ENCODE assay signal across 11 cellular contexts in genomic region chr3:172135766-172136729, GRCh38.
DNase-seq lines count a peak whose midpoint lies in the region; ATAC-seq, FAIRE-seq and TF ChIP-seq lines count a peak whose summit lies in the region.
"Had no signal": no experiment of that assay in that cellular context is flagged by ENCODE, and none has a peak within 500 bp of the region (broad histone marks: within the 10 kb centered on the region; RNA-seq: fewer than 3 reads in every experiment).

No MANE protein-coding gene starts in this region.

- peaks cover 36% of the 10 kb centered on the region for H3K79me2 ChIP-seq in GM12878 (ENCODE audit: control insufficient read depth, insufficient read depth, low read length)
- H3K79me2 ChIP-seq in HepG2 (ENCODE audit: insufficient read depth, low read length): peaks cover 89% of the 10 kb centered on the region

- H3K4me1 ChIP-seq in left ventricle myocardium inferior (peaks cover 89% of the 10 kb centered on the region), GM12878 (ENCODE audit: control insufficient read depth, insufficient read depth, low read length) (peaks cover 75% of the 10 kb centered on the region), HepG2 (ENCODE audit: insufficient read depth, low read length) (peaks cover 99% of the 10 kb centered on the region), vagina (peaks cover 72% of the 10 kb centered on the region)

- BruUV-seq in GM12878 (replicated peaks; lab: Mats Ljungman, UMichigan) (TSS peak; percentile 14), HepG2 (replicated peaks; lab: Mats Ljungman, UMichigan) (no TSS peak)

- H4K20me1 ChIP-seq in GM12878 (ENCODE audit: control insufficient read depth, insufficient read depth) (no peaks in the 10 kb centered on the region), HepG2 (ENCODE audit: insufficient read depth, low read length) (peaks cover 66% of the 10 kb centered on the region)

- H3K9ac ChIP-seq in GM12878 (ENCODE audit: control insufficient read depth, insufficient read depth, low read length) (no peak overlapping the region), HepG2 (ENCODE audit: insufficient read depth, low read depth, low read length) (no peak overlapping the region; the same call in 1 of the 2 replicates)

- no peaks in the 10 kb centered on the region for H3K27me3 ChIP-seq in left ventricle myocardium inferior (ENCODE audit: low read depth)
- no peaks in the 10 kb centered on the region for H3K27me3 ChIP-seq in GM12878 (replicated peaks in 1 of 2; ENCODE audit: control insufficient read depth in 2 of 2, insufficient read depth in 2 of 2, low read length in 1 of 2)
- no peaks in the 10 kb centered on the region for H3K27me3 ChIP-seq in HepG2 (ENCODE audit: control insufficient read depth in 1 of 2, insufficient read depth in 2 of 2, low read length in 2 of 2)
- H3K27me3 ChIP-seq in vagina: no peaks in the 10 kb centered on the region

- no peak for TF ChIP-seq POLR2A in GM12878 (IDR thresholded peaks at IDR 0.05; ENCODE audit: low read depth, low read length)
- no peak; a peak in 1 of 4 replicates for TF ChIP-seq POLR2A in HepG2 (IDR thresholded peaks at IDR 0.05; ENCODE audit: insufficient read depth in 1 of 2, low read depth in 2 of 2, low read length in 2 of 2)
- no peak for TF ChIP-seq POLR2A in vagina (IDR thresholded peaks at IDR 0.05)

- CTCF ChIA-PET in GM12878 (lab: Yijun Ruan, JAX) (interaction anchor here (0.6 to 2.7 kb wide), 5 partner anchors 10 to 465 kb away, joined by 3 to 9 read pairs (median 4); no protein-coding TSS in a partner anchor), HepG2 (lab: Yijun Ruan, JAX; ENCODE audit: low intra/inter-chr PET ratio, low total read pairs) (no interaction called here)

- no peak for TF ChIP-seq EP300 in GM12878 (IDR thresholded peaks at IDR 0.05; ENCODE audit: borderline replicate concordance in 1 of 2, control insufficient read depth in 1 of 2, low read depth in 2 of 2, low read length in 2 of 2)
- no peak for TF ChIP-seq EP300 in HepG2 (IDR thresholded peaks at IDR 0.05; ENCODE audit: low read depth in 2 of 2, low read length in 2 of 2)
- TF ChIP-seq EP300 in HepG2 (CRISPR knock-in tag; IDR thresholded peaks at IDR 0.05; ENCODE audit: borderline replicate concordance): no peak

- in situ Hi-C loops in GM12878 (cut with MboI): no loop called here
- in situ Hi-C loops in HepG2 (cut with HindIII; ENCODE audit: extremely low pct_ligation_motif_present, low pct_unique_long_range_greater_than_20kb): no loop called here

- H3K27ac ChIP-seq in left ventricle myocardium inferior (replicated peaks) (peak overlapping the region; percentile 72), GM12878 (ENCODE audit: control insufficient read depth, insufficient read depth) (no peak overlapping the region), HepG2 (ENCODE audit: extremely low read length, insufficient read depth, low read length) (peak overlapping the region; percentile 89), vagina (peak overlapping the region; percentile 65)

- no peak for DNase-seq in left ventricle myocardium inferior
- no peak for DNase-seq in Right ventricle myocardium superior
- no peak for DNase-seq in GM12878 (ENCODE audit: low read depth, low spot score)
- DNase-seq in HepG2 (ENCODE audit: low spot score): no peak
- DNase-seq in vagina (ENCODE audit: extremely low spot score in 2 of 2): no peak
- no peak for DNase-seq in NCI-H524 treated with DMSO at 0.1 percent for 48 hours (lab: John Stamatoyannopoulos, UW)
- DNase-seq: activated CD8-positive, alpha-beta memory T cell treated with anti-CD3 and anti-CD28 coated beads for 24 hours; NCI-H187 treated with DMSO at 0.1 percent for 48 hours; stimulated activated CD4-positive, alpha-beta T cell treated with anti-CD3 and anti-CD28 coated beads, Interleukin-4, amount 100 ng/mL, for 24 hours had no signal

- H2AFZ ChIP-seq in GM12878 (ENCODE audit: control insufficient read depth, low read depth, low read length) (no peak overlapping the region), HepG2 (ENCODE audit: low read length) (no peak overlapping the region)

- H3K36me3 ChIP-seq in left ventricle myocardium inferior (no peaks in the 10 kb centered on the region), GM12878 (ENCODE audit: control insufficient read depth in 2 of 2, insufficient read depth in 2 of 2, low read length in 1 of 2) (no peaks in the 10 kb centered on the region; a peak in 1 of 4 replicates), HepG2 (replicated peaks in 1 of 2; ENCODE audit: control insufficient read depth in 1 of 2, insufficient read depth in 2 of 2, low read length in 2 of 2) (peaks cover 11 to 45% of the 10 kb centered on the region in 2 experiments), vagina (no peaks in the 10 kb centered on the region)

- no peaks in the 10 kb centered on the region for H3K9me3 ChIP-seq in left ventricle myocardium inferior (replicated peaks)
- H3K9me3 ChIP-seq in GM12878 (replicated peaks; ENCODE audit: control insufficient read depth, insufficient read depth, low read length): no peaks in the 10 kb centered on the region
- no peaks in the 10 kb centered on the region for H3K9me3 ChIP-seq in HepG2 (ENCODE audit: low read length)
- H3K9me3 ChIP-seq in vagina: no peaks in the 10 kb centered on the region

- POLR2A ChIA-PET in GM12878 (lab: Charles Lee) (interaction anchor here (0.7 to 1.6 kb wide), 6 partner anchors 10 to 100 kb away, joined by 3 to 5 read pairs (median 3); no protein-coding TSS in a partner anchor), HepG2 (lab: Yijun Ruan, JAX) (interaction anchor here (1.8 kb wide), 1 partner anchor 295 kb away, joined by 5 read pairs; no protein-coding TSS in a partner anchor)

- H3K4me2 ChIP-seq in GM12878 (ENCODE audit: control insufficient read depth, insufficient read depth) (no peak overlapping the region), HepG2 (ENCODE audit: low read depth, low read length) (0 out of 2 replicates have a peak overlapping the region, but pooled peaks have one; percentile 2)

- H3K4me3 ChIP-seq in left ventricle myocardium inferior: no peak overlapping the region
- no peak overlapping the region for H3K4me3 ChIP-seq in GM12878
- H3K4me3 ChIP-seq in HepG2 (replicated peaks in 1 of 3; ENCODE audit: insufficient read depth in 1 of 3, low read depth in 2 of 3, low read length in 3 of 3): no peak overlapping the region
- H3K4me3 ChIP-seq in vagina: no peak overlapping the region

- 93% methylated on average over 4 of the region's 4 CpGs for WGBS in GM12878 (ENCODE audit: insufficient coverage, insufficient replicate concordance, low lambda C conversion rate, missing lambda C conversion rate)
- WGBS in HepG2 (ENCODE audit: low lambda C conversion rate): 96% methylated on average over 4 of the region's 4 CpGs

- no peak for TF ChIP-seq CTCF in left ventricle myocardium inferior (IDR thresholded peaks at IDR 0.05; ENCODE audit: borderline replicate concordance)
- no peak for TF ChIP-seq CTCF in GM12878 (IDR thresholded peaks at IDR 0.05 in 2 of 3, conservative IDR thresholded peaks at IDR 0.05 in 1 of 3; ENCODE audit: control insufficient read depth in 2 of 3, extremely low read depth in 1 of 3, insufficient read depth in 1 of 3, low read depth in 3 of 3, low read length in 3 of 3)
- TF ChIP-seq CTCF in HepG2 (CRISPR knock-in tag; IDR thresholded peaks at IDR 0.05): no peak
- TF ChIP-seq CTCF in vagina (IDR thresholded peaks at IDR 0.05): no peak

- intact Hi-C loops in left ventricle myocardium inferior (cut with micrococcal nuclease): no loop called here
- intact Hi-C loops in Right ventricle myocardium superior (cut with DNase I): no loop called here
- intact Hi-C loops in GM12878 (cut with micrococcal nuclease; ENCODE audit: unreplicated experiment): loop anchor here (5.0 kb wide), 1 partner anchor 339 kb away; no protein-coding TSS in a partner anchor
- intact Hi-C loops in HepG2 (cut with micrococcal nuclease; ENCODE audit: unreplicated experiment): no loop called here
- intact Hi-C loops in vagina (cut with DNase I): no loop called here

- RAD21 ChIA-PET in GM12878 (lab: Charles Lee; ENCODE audit: unreplicated experiment): interaction anchor here (1.1 to 8.3 kb wide), 5 partner anchors 12 to 139 kb away, joined by 3 to 92 read pairs (median 46); no protein-coding TSS in a partner anchor

- TF ChIP-seq RAD21 in GM12878 (IDR thresholded peaks at IDR 0.05; ENCODE audit: insufficient read depth, low read depth, low read length) (no peak), HepG2 (CRISPR knock-in tag; IDR thresholded peaks at IDR 0.05) (no peak)

- no peak for FAIRE-seq in GM12878 (lab: Jason Lieb, UNC)
- no peak for FAIRE-seq in HepG2 (lab: Jason Lieb, UNC)

- ATAC-seq in Right ventricle myocardium superior (ENCODE audit: poor library complexity) (no peak), GM12878 (no peak), HepG2 (no peak), GM18517 (IDR thresholded peaks at IDR 0.05; ENCODE audit: unreplicated experiment) (no peak), HG03571 (IDR thresholded peaks at IDR 0.05; ENCODE audit: unreplicated experiment) (no peak)

- SMC1A ChIA-PET in GM12878 (lab: Charles Lee; ENCODE audit: uncharacterized antibody, unreplicated experiment): interaction anchor here (0.7 to 23.1 kb wide), 11 partner anchors 7 to 182 kb away, joined by 3 to 441 read pairs (median 6); no protein-coding TSS in a partner anchor

TF ChIP-seq in GM12878, 131 proteins besides CTCF, POLR2A, EP300 and RAD21:
- TF ChIP-seq POLR2AphosphoS5 (IDR thresholded peaks at IDR 0.05; ENCODE audit: low read length) (no peak), CHD1 (IDR thresholded peaks at IDR 0.05; ENCODE audit: low read depth, low read length) (no peak), BACH1 (IDR thresholded peaks at IDR 0.05; ENCODE audit: borderline replicate concordance) (no peak)
TF ChIP-seq in GM12878: peak in this region for 0.

TF ChIP-seq in HepG2, 621 proteins besides CTCF, POLR2A, EP300 and RAD21 (continues in another document):
- TF ChIP-seq MLLT10 (CRISPR knock-in tag; IDR thresholded peaks at IDR 0.05) (no peak), POLR2G (IDR thresholded peaks at IDR 0.05; ENCODE audit: low read depth, low read length) (peak; percentile 19; the same call in 1 of the 2 replicates), IRF2 (CRISPR knock-in tag; IDR thresholded peaks at IDR 0.05) (peak; percentile 15; the same call in 1 of the 2 replicates), NR3C1 (CRISPR knock-in tag; IDR thresholded peaks at IDR 0.05) (no peak), ZBTB8A (CRISPR knock-in tag; IDR thresholded peaks at IDR 0.05; ENCODE audit: borderline replicate concordance, low read depth) (no peak), RBM22 (optimal IDR thresholded peaks at IDR 0.05; ENCODE audit: low read length) (peak; percentile 82), NR2C2 (CRISPR knock-in tag; IDR thresholded peaks at IDR 0.05; ENCODE audit: borderline replicate concordance) (no peak), MTF1 (CRISPR knock-in tag; IDR thresholded peaks at IDR 0.05) (no peak), SMAD3 (CRISPR knock-in tag; IDR thresholded peaks at IDR 0.05) (no peak), NFE2L2 (IDR thresholded peaks at IDR 0.05; ENCODE audit: low read length) (peak; percentile 75), RBFOX2 (IDR thresholded peaks at IDR 0.05; ENCODE audit: low read depth, low read length) (no peak), ZNF737 (CRISPR knock-in tag; IDR thresholded peaks at IDR 0.05; ENCODE audit: borderline replicate concordance) (no peak), NFKB2 (CRISPR knock-in tag; IDR thresholded peaks at IDR 0.05; ENCODE audit: borderline replicate concordance) (no peak)
